In genomic region chr11:12430351-12430750, GRCh38 we compare ENCODE assay signal across 14 cellular contexts. TPM values are rescaled to one million over a fixed set of nuclear protein-coding genes. Genes with fewer than 3 reads are reported as not detected.
DNase-seq lines count a peak whose midpoint lies in the region; ATAC-seq and TF ChIP-seq lines count a peak whose summit lies in the region.
"Had no signal": no experiment of that assay in that cellular context is flagged by ENCODE, and none has a peak within 500 bp of the region (broad histone marks: within the 10 kb centered on the region; RNA-seq: fewer than 3 reads in every experiment).

No MANE protein-coding gene starts in this region.

- ATAC-seq in esophagus mucosa (peak; percentile 34), upper lobe of right lung (no peak), GM18520 (IDR thresholded peaks at IDR 0.05; ENCODE audit: unreplicated experiment) (no peak)
- ATAC-seq in effector memory CD8-positive, alpha-beta T cell (replicated peaks) = no peak
- ATAC-seq: activated CD8-positive, alpha-beta T cell treated with anti-CD3 and anti-CD28 coated beads, Interleukin-2, amount 10 ng/mL, durations not matched to agents 7 days and 5 days; T-cell had no signal

- H3K27ac Mint-ChIP-seq in effector memory CD8-positive, alpha-beta T cell = no peak overlapping the region
- H3K27ac Mint-ChIP-seq: activated CD8-positive, alpha-beta T cell treated with anti-CD3 and anti-CD28 coated beads, Interleukin-2, amount 10 ng/mL, durations not matched to agents 7 days and 5 days; T-cell had no signal

- no peaks in the 10 kb centered on the region for H3K4me1 Mint-ChIP-seq in effector memory CD8-positive, alpha-beta T cell (ENCODE audit: low read depth in 2 of 2)
- H3K4me1 Mint-ChIP-seq: T-cell had no signal

- CTCF ChIA-PET in RWPE1 (lab: Yijun Ruan, JAX) = interaction anchor here (0.7 kb wide), 1 partner anchor 459 kb away, joined by 3 read pairs; no protein-coding TSS in a partner anchor

- H3K4me3 ChIP-seq in muscle layer of colon (ENCODE audit: low read depth in 1 of 2, low read length in 2 of 2) = no peak overlapping the region
- H3K4me3 ChIP-seq in upper lobe of right lung = no peak overlapping the region

- no peaks in the 10 kb centered on the region for H3K9me3 Mint-ChIP-seq in effector memory CD8-positive, alpha-beta T cell
- H3K9me3 Mint-ChIP-seq: T-cell had no signal

- TF ChIP-seq CTCF in RWPE1 (conservative IDR thresholded peaks at IDR 0.05; ENCODE audit: low read depth) (no peak), upper lobe of right lung (IDR thresholded peaks at IDR 0.05) (no peak)

- DNase-seq in RWPE1 (ENCODE audit: low spot score) (peak; percentile 55), upper lobe of right lung (no peak), NOMO-1 treated with DMSO at 0.1 percent for 48 hours (lab: John Stamatoyannopoulos, UW; ENCODE audit: unreplicated experiment) (no peak)
- DNase-seq in effector memory CD8-positive, alpha-beta T cell = no peak
- DNase-seq: activated CD8-positive, alpha-beta T cell treated with anti-CD3 and anti-CD28 coated beads, Interleukin-2, amount 10 ng/mL, durations not matched to agents 7 days and 5 days; midbrain; NCI-H1048; NCI-H526 treated with DMSO at 0.1 percent for 48 hours; stimulated activated CD4-positive, alpha-beta T cell treated with anti-CD3 and anti-CD28 coated beads, Interleukin-15, amount 100 ng/mL, for 24 hours; stimulated activated naive CD4-positive, alpha-beta T cell; T-cell had no signal

- H3K36me3 Mint-ChIP-seq in effector memory CD8-positive, alpha-beta T cell (ENCODE audit: insufficient read depth) = no peaks in the 10 kb centered on the region
- H3K36me3 Mint-ChIP-seq: T-cell had no signal

- H3K4me3 Mint-ChIP-seq in effector memory CD8-positive, alpha-beta T cell = no peak overlapping the region
- H3K4me3 Mint-ChIP-seq: activated CD8-positive, alpha-beta T cell treated with anti-CD3 and anti-CD28 coated beads, Interleukin-2, amount 10 ng/mL, durations not matched to agents 7 days and 5 days; T-cell had no signal

- intact Hi-C loops in upper lobe of right lung (cut with DNase I) = no loop called here

- H3K9me3 ChIP-seq in muscle layer of colon (ENCODE audit: low read length) = no peaks in the 10 kb centered on the region
- H3K9me3 ChIP-seq in upper lobe of right lung = no peaks in the 10 kb centered on the region

- H3K27me3 ChIP-seq in muscle layer of colon (ENCODE audit: control insufficient read depth in 1 of 2, insufficient read depth in 2 of 2, low read length in 2 of 2) (no peaks in the 10 kb centered on the region), upper lobe of right lung (no peaks in the 10 kb centered on the region)

- no peaks in the 10 kb centered on the region for H3K36me3 ChIP-seq in muscle layer of colon (ENCODE audit: insufficient read depth, low read length)
- H3K36me3 ChIP-seq in upper lobe of right lung = no peaks in the 10 kb centered on the region

- H3K27ac ChIP-seq in RWPE1 (peak overlapping the region; percentile 81; the same call in 1 of the 2 replicates), muscle layer of colon (ENCODE audit: low read depth, low read length) (peak overlapping the region; percentile 82), upper lobe of right lung (peak overlapping the region; percentile 44)

- POLR2A ChIA-PET in RWPE1 (lab: Yijun Ruan, JAX; ENCODE audit: low non-redundant PET) = no interaction called here

- no peak overlapping the region for H3K9ac ChIP-seq in muscle layer of colon (ENCODE audit: low read length)

- H3K27me3 Mint-ChIP-seq in effector memory CD8-positive, alpha-beta T cell = peaks cover 13 to 17% of the 10 kb centered on the region in 2 donors

- H3K4me1 ChIP-seq in muscle layer of colon (ENCODE audit: insufficient read depth, low read length) = peaks cover 78% of the 10 kb centered on the region
- H3K4me1 ChIP-seq in upper lobe of right lung = peaks cover 36% of the 10 kb centered on the region

RNA-seq across cellular contexts. Expression of gene PARVA, which starts 53.0 kb away (rescaled TPM):
- total RNA-seq in esophagus mucosa (28.9 TPM), upper lobe of right lung (84.0 TPM)
- total RNA-seq: activated CD8-positive, alpha-beta T cell treated with anti-CD3 and anti-CD28 coated beads, Interleukin-2, amount 10 ng/mL, durations not matched to agents 7 days and 5 days had no signal
